In the genomic region with DNA sequence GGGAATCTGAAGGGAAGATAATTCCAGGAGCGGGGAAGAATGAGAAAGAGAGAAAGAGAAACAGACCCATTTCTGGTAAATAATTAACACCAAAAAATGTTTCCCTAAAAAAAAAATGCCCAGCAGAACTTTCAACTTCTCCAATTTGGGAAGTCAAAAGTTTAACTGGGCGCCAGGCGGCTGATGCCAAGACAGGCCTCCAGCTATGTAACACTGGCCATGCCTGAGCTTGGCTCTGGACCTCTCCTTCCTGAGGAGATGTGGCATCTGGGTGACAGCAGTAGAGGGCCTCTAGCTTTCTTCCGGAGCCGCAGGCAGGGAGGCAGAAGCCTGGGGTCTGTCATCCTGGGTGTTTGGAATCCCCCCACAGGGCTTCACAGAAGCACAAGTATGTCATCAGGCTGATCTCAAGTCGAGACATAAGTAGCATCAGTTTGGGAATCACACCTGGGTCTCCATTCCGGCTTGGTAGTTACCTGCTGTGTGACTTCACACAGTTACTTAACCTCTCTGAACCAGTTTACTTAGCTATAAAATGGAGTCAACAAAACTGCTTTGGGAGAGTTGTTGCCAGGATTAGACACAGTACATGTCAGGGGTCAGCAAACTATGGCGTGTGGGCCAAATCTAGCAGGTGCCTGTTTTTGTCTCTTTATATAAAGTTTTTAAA, we compare ENCODE assay signal across 1 cellular context.
TF ChIP-seq lines count a peak whose summit lies in the region.

No MANE protein-coding gene starts in this region.

TF ChIP-seq in WTC11, 78 proteins besides CTCF, POLR2A, EP300 and RAD21:
- TF ChIP-seq, protein P1, sequence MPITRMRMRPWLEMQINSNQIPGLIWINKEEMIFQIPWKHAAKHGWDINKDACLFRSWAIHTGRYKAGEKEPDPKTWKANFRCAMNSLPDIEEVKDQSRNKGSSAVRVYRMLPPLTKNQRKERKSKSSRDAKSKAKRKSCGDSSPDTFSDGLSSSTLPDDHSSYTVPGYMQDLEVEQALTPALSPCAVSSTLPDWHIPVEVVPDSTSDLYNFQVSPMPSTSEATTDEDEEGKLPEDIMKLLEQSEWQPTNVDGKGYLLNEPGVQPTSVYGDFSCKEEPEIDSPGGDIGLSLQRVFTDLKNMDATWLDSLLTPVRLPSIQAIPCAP (CRISPR knock-in tag; IDR thresholded peaks at IDR 0.05), result no peak
- TF ChIP-seq GTF2I (CRISPR knock-in tag; conservative IDR thresholded peaks at IDR 0.05), result 0 out of 2 replicates have a peak, but pooled peaks have one; percentile 2
- TF ChIP-seq, protein P2, sequence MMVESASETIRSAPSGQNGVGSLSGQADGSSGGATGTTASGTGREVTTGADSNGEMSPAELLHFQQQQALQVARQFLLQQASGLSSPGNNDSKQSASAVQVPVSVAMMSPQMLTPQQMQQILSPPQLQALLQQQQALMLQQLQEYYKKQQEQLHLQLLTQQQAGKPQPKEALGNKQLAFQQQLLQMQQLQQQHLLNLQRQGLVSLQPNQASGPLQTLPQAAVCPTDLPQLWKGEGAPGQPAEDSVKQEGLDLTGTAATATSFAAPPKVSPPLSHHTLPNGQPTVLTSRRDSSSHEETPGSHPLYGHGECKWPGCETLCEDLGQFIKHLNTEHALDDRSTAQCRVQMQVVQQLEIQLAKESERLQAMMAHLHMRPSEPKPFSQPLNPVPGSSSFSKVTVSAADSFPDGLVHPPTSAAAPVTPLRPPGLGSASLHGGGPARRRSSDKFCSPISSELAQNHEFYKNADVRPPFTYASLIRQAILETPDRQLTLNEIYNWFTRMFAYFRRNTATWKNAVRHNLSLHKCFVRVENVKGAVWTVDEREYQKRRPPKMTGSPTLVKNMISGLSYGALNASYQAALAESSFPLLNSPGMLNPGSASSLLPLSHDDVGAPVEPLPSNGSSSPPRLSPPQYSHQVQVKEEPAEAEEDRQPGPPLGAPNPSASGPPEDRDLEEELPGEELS (CRISPR knock-in tag; IDR thresholded peaks at IDR 0.05), result no peak
